15 cellular contexts compared by ENCODE assay signal in the genomic region with DNA sequence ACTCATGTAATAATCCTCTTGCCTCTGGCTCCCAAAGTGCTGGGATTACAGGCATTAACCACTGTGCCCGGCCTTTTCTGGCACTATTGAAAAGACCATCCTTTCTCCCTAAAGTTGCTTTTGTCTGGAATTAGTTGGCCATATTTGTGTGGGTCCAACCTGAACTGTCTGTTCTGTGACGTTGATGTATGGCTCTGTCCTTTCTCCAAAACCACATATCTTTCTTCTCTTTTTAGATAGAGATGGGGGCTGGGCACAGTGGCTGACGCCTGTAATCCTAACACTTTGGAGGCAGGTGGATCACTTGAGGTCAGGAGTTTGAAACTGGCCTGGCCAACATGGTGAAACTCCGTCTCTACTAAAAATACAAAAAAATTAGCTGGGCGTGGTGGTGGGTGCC.
"Had no signal": no experiment of that assay in that cellular context is flagged by ENCODE, and none has a peak within 500 bp of the region (broad histone marks: within the 10 kb centered on the region; RNA-seq: fewer than 3 reads in every experiment).

No MANE protein-coding gene starts in this region.

- DNase-seq: activated CD4-positive, CD25-positive, alpha-beta regulatory T cell treated with anti-CD3 and anti-CD28 coated beads, Interleukin-2, amount 50 U/mL, for 72 hours; activated naive CD4-positive, alpha-beta T cell treated with anti-CD3 and anti-CD28 coated beads, Interleukin-2, amount 10 ng/mL, durations not matched to agents 7 days and 5 days; activated T-cell treated with anti-CD3 and anti-CD28 coated beads for 4 hours; effector CD4-positive, alpha-beta T cell; foreskin keratinocyte; glutamatergic neuron; hypothalamus; kidney glomerular epithelial cell; lower lobe of right lung; posterior cingulate gyrus; retina; stimulated activated CD4-positive, alpha-beta T cell treated with anti-CD3 and anti-CD28 coated beads, Interleukin-4, amount 100 ng/mL, for 1 hour; stimulated activated naive CD4-positive, alpha-beta T cell had no signal

- H3K4me1 ChIP-seq: foreskin keratinocyte had no signal

- H3K4me1 Mint-ChIP-seq: mesothelial cell of epicardium had no signal

- H3K27ac ChIP-seq: foreskin keratinocyte had no signal

- H3K27me3 ChIP-seq: foreskin keratinocyte had no signal

- H3K4me3 Mint-ChIP-seq: activated naive CD4-positive, alpha-beta T cell treated with anti-CD3 and anti-CD28 coated beads, Interleukin-2, amount 10 ng/mL, durations not matched to agents 7 days and 5 days; mesothelial cell of epicardium; type B pancreatic cell had no signal

- H3K27me3 Mint-ChIP-seq: activated naive CD4-positive, alpha-beta T cell treated with anti-CD3 and anti-CD28 coated beads, Interleukin-2, amount 10 ng/mL, durations not matched to agents 7 days and 5 days; type B pancreatic cell had no signal

- H3K9me3 ChIP-seq: lower lobe of right lung had no signal

- H3K36me3 ChIP-seq: lower lobe of right lung had no signal

- H3K4me3 ChIP-seq: lower lobe of right lung had no signal

- ATAC-seq: foreskin keratinocyte, lower lobe of right lung had no signal

- H3K27ac Mint-ChIP-seq: activated naive CD4-positive, alpha-beta T cell treated with anti-CD3 and anti-CD28 coated beads, Interleukin-2, amount 10 ng/mL, durations not matched to agents 7 days and 5 days; mesothelial cell of epicardium had no signal
